ENCODE assay signal across 9 cellular contexts in genomic region chr13:21060827-21061076, GRCh38. TPM values are rescaled to one million over a fixed set of nuclear protein-coding genes. Genes with fewer than 3 reads are reported as not detected.
DNase-seq lines count a peak whose midpoint lies in the region; ATAC-seq and TF ChIP-seq lines count a peak whose summit lies in the region.
"Had no signal": no experiment of that assay in that cellular context is flagged by ENCODE, and none has a peak within 500 bp of the region (broad histone marks: within the 10 kb centered on the region; RNA-seq: fewer than 3 reads in every experiment).

No MANE protein-coding gene starts in this region.

- H3K4me3 ChIP-seq in breast epithelium, result peak overlapping the region; percentile 89 to 99 (median 95)
- peak overlapping the region; percentile 94 to 97 (median 95) for H3K4me3 ChIP-seq in right lobe of liver
- H3K4me3 ChIP-seq in upper lobe of right lung, result peak overlapping the region; percentile 96

- H3K27ac ChIP-seq in breast epithelium (peak overlapping the region; percentile 98 to 99), right lobe of liver (peak overlapping the region; percentile 96 to 99 (median 97)), upper lobe of right lung (peak overlapping the region; percentile 98)

- H3K4me1 ChIP-seq in breast epithelium (no peaks in the 10 kb centered on the region), right lobe of liver (peaks cover 0 to 10% (median 0%) of the 10 kb centered on the region in 4 donors), upper lobe of right lung (peaks cover 36% of the 10 kb centered on the region)
- H3K4me1 ChIP-seq: BE2C had no signal

- DNase-seq in activated naive CD4-positive, alpha-beta T cell treated with Interleukin-2 at 50 U/mL for 16 hours, result peak; percentile 7
- no peak for DNase-seq in activated naive CD4-positive, alpha-beta T cell treated with anti-CD3 and anti-CD28 coated beads, Interleukin-2, amount 50 U/mL, for 72 hours (ENCODE audit: low spot score in 2 of 2)
- DNase-seq in breast epithelium (ENCODE audit: low spot score in 2 of 2) (no peak), right lobe of liver (no peak), upper lobe of right lung (no peak), NCI-H82 (lab: John Stamatoyannopoulos, UW) (no peak), NCI-H187 treated with DMSO at 0.1 percent for 48 hours (lab: John Stamatoyannopoulos, UW) (no peak), cerebellar cortex (ENCODE audit: low spot score) (no peak)

- TF ChIP-seq CTCF in breast epithelium (IDR thresholded peaks at IDR 0.05) (no peak), right lobe of liver (IDR thresholded peaks at IDR 0.05) (no peak), upper lobe of right lung (IDR thresholded peaks at IDR 0.05) (no peak)

- no peak for TF ChIP-seq POLR2A in breast epithelium (IDR thresholded peaks at IDR 0.05)
- no peak for TF ChIP-seq POLR2A in right lobe of liver (IDR thresholded peaks at IDR 0.05)

- 0% methylated on average over 3 of the region's 39 CpGs for WGBS in right lobe of liver (ENCODE audit: insufficient coverage, low coverage, low lambda C conversion rate, missing lambda C conversion rate)

- H3K9me3 Mint-ChIP-seq in activated naive CD4-positive, alpha-beta T cell treated with anti-CD3 and anti-CD28 coated beads, Interleukin-2, amount 50 U/mL, for 72 hours, result no peaks in the 10 kb centered on the region

- H3K36me3 Mint-ChIP-seq in activated naive CD4-positive, alpha-beta T cell treated with anti-CD3 and anti-CD28 coated beads, Interleukin-2, amount 50 U/mL, for 72 hours, result no peaks in the 10 kb centered on the region

- H3K27me3 ChIP-seq in breast epithelium (no peaks in the 10 kb centered on the region), right lobe of liver (no peaks in the 10 kb centered on the region), upper lobe of right lung (no peaks in the 10 kb centered on the region)

- no peak overlapping the region for H3K27ac Mint-ChIP-seq in activated naive CD4-positive, alpha-beta T cell treated with anti-CD3 and anti-CD28 coated beads, Interleukin-2, amount 50 U/mL, for 72 hours

- ATAC-seq in activated naive CD4-positive, alpha-beta T cell treated with anti-CD3 and anti-CD28 coated beads, Interleukin-2, amount 50 U/mL, for 72 hours, result no peak
- no peak for ATAC-seq in right lobe of liver
- no peak for ATAC-seq in upper lobe of right lung

- H3K36me3 ChIP-seq in breast epithelium (no peaks in the 10 kb centered on the region), right lobe of liver (no peaks in the 10 kb centered on the region), upper lobe of right lung (no peaks in the 10 kb centered on the region)
- H3K36me3 ChIP-seq: BE2C had no signal

- intact Hi-C loops in breast epithelium (cut with DNase I; ENCODE audit: low total_unique reads), result no loop called here
- intact Hi-C loops in right lobe of liver (cut with DNase I), result no loop called here
- intact Hi-C loops in upper lobe of right lung (cut with DNase I), result no loop called here

- H3K9me3 ChIP-seq in breast epithelium, result no peaks in the 10 kb centered on the region
- H3K9me3 ChIP-seq in right lobe of liver, result no peaks in the 10 kb centered on the region
- H3K9me3 ChIP-seq in upper lobe of right lung, result no peaks in the 10 kb centered on the region
- H3K9me3 ChIP-seq: BE2C had no signal

RNA-seq across cellular contexts. Expression of gene LATS2, which starts 0.6 kb away (rescaled TPM):
- total RNA-seq in activated naive CD4-positive, alpha-beta T cell treated with anti-CD3 and anti-CD28 coated beads, Interleukin-2, amount 50 U/mL, for 72 hours, result 1 to 10 TPM; 1.7 to 8.4 TPM
- total RNA-seq in breast epithelium, result 10 to 100 TPM; 15.1 to 35.2 (median 21.6) TPM
- 10 to 100 TPM in 2 of 6 experiments, 1 to 10 TPM in 4; 6.8 to 12.8 (median 8.7) TPM for total RNA-seq in right lobe of liver
- 44.1 TPM for total RNA-seq in upper lobe of right lung
